1 cellular context compared by ENCODE assay signal in the genomic region with DNA sequence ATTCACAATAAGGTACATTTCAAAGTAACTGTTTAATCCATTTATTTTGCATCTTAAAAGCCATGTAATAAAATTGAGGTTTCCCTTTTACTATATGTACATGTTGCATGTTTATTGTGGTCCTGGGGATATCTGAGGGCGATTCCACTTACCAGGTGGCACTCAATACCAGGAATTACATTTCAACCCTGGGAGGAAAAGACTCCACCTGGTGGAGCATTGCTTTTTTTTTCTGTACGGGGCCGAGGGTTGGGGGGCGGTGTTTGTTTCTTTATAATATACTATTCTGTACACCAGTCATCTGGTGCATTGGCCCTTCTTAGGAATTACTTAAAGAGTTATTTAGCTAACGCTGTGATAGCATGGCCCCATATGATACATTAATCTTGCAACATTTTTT.
TF ChIP-seq lines count a peak whose summit lies in the region.

No MANE protein-coding gene starts in this region.

TF ChIP-seq in H1, 55 proteins besides CTCF, POLR2A, EP300 and RAD21:
- TF ChIP-seq, protein P1, sequence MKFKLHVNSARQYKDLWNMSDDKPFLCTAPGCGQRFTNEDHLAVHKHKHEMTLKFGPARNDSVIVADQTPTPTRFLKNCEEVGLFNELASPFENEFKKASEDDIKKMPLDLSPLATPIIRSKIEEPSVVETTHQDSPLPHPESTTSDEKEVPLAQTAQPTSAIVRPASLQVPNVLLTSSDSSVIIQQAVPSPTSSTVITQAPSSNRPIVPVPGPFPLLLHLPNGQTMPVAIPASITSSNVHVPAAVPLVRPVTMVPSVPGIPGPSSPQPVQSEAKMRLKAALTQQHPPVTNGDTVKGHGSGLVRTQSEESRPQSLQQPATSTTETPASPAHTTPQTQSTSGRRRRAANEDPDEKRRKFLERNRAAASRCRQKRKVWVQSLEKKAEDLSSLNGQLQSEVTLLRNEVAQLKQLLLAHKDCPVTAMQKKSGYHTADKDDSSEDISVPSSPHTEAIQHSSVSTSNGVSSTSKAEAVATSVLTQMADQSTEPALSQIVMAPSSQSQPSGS (IDR thresholded peaks at IDR 0.05; ENCODE audit: low read length), result no peak
- TF ChIP-seq GTF2F1 (IDR thresholded peaks at IDR 0.05; ENCODE audit: borderline replicate concordance, low read depth, low read length) (no peak), SIRT6 (IDR thresholded peaks at IDR 0.05; ENCODE audit: low read length) (no peak), SIN3A (conservative IDR thresholded peaks at IDR 0.05 in 1 of 2, IDR thresholded peaks at IDR 0.05 in 1 of 2; ENCODE audit: low read depth in 1 of 2, low read length in 2 of 2) (no peak)
TF ChIP-seq in H1: peak in this region for 0.
